ENCODE assay signal across 10 cellular contexts in genomic region chr2:234293973-234294372, GRCh38.
DNase-seq lines count a peak whose midpoint lies in the region; ATAC-seq and TF ChIP-seq lines count a peak whose summit lies in the region.
"Had no signal": no experiment of that assay in that cellular context is flagged by ENCODE, and none has a peak within 500 bp of the region (broad histone marks: within the 10 kb centered on the region; RNA-seq: fewer than 3 reads in every experiment).

No MANE protein-coding gene starts in this region.

- TF ChIP-seq CTCF in GM12872 (IDR thresholded peaks at IDR 0.05; ENCODE audit: insufficient read depth, low read depth, low read length) (0 out of 3 replicates have a peak, but pooled peaks have one; percentile 19), SU-DHL-6 (IDR thresholded peaks at IDR 0.05; ENCODE audit: insufficient read depth, low read length, poor library complexity, severe bottlenecking) (no peak), foreskin keratinocyte (conservative IDR thresholded peaks at IDR 0.05) (peak; percentile 38)

- no peak for ATAC-seq in foreskin keratinocyte
- ATAC-seq in HG03025 (IDR thresholded peaks at IDR 0.05; ENCODE audit: low FRiP score, unreplicated experiment): no peak
- ATAC-seq in GM18505 (IDR thresholded peaks at IDR 0.05; ENCODE audit: unreplicated experiment): no peak

- peaks cover 79% of the 10 kb centered on the region for H3K4me1 ChIP-seq in BLaER1
- peaks cover 23% of the 10 kb centered on the region for H3K4me1 ChIP-seq in foreskin keratinocyte

- no peaks in the 10 kb centered on the region for H3K9me2 ChIP-seq in SU-DHL-6 (replicated peaks; ENCODE audit: insufficient read depth, low read length)

- DNase-seq in foreskin keratinocyte (no peak), AG08396 (ENCODE audit: low spot score) (no peak), HPDE6-E6E7 (ENCODE audit: extremely low spot score) (no peak)
- DNase-seq: amniotic stem cell, foreskin melanocyte had no signal

- TF ChIP-seq POLR2A in GM18505 (IDR thresholded peaks at IDR 0.05; ENCODE audit: borderline replicate concordance, extremely low read depth, insufficient read depth, insufficient read length): no peak

- H3K9me3 ChIP-seq in BLaER1 (0 out of 2 replicates have a peak, but pooled peaks cover 9% of the 10 kb centered on the region), SU-DHL-6 (ENCODE audit: insufficient read depth, low read length) (no peaks in the 10 kb centered on the region)

- no peaks in the 10 kb centered on the region for H4K20me1 ChIP-seq in BLaER1
- no peaks in the 10 kb centered on the region for H4K20me1 ChIP-seq in SU-DHL-6 (ENCODE audit: low read depth, low read length)

- H3K4me3 ChIP-seq in BLaER1: no peak overlapping the region; the same call in 1 of the 2 replicates
- no peak overlapping the region for H3K4me3 ChIP-seq in SU-DHL-6 (ENCODE audit: insufficient read depth, low read length, poor library complexity, severe bottlenecking)

- H3K4me2 ChIP-seq in BLaER1 (peak overlapping the region; percentile 97), SU-DHL-6 (ENCODE audit: low read depth, low read length, poor library complexity, severe bottlenecking) (no peak overlapping the region)

- no peaks in the 10 kb centered on the region for H3K79me2 ChIP-seq in SU-DHL-6 (ENCODE audit: insufficient read depth, low read length)

- H3K9ac ChIP-seq in BLaER1: peak overlapping the region; percentile 25; the same call in 1 of the 2 replicates
- H3K9ac ChIP-seq in SU-DHL-6 (ENCODE audit: low read length): no peak overlapping the region

- H3K27me3 ChIP-seq in BLaER1 (no peaks in the 10 kb centered on the region), SU-DHL-6 (ENCODE audit: low read length) (no peaks in the 10 kb centered on the region), foreskin keratinocyte (no peaks in the 10 kb centered on the region)

- H2AFZ ChIP-seq in SU-DHL-6 (ENCODE audit: low read depth, low read length, severe bottlenecking): no peak overlapping the region

- peaks cover 10% of the 10 kb centered on the region; the same call in 1 of the 2 replicates for H3F3A ChIP-seq in SU-DHL-6 (ENCODE audit: insufficient read depth)

- H3K36me3 ChIP-seq in BLaER1 (no peaks in the 10 kb centered on the region), SU-DHL-6 (ENCODE audit: low read length) (no peaks in the 10 kb centered on the region)

- H3K27ac ChIP-seq in BLaER1: peak overlapping the region; percentile 94
- peak overlapping the region; percentile 95 for H3K27ac ChIP-seq in SU-DHL-6 (ENCODE audit: low read depth, low read length)
- H3K27ac ChIP-seq in foreskin keratinocyte: no peak overlapping the region
